ENCODE assay signal across 29 cellular contexts in genomic region chr1:193974286-193974798, GRCh38.
"Had no signal": no experiment of that assay in that cellular context is flagged by ENCODE, and none has a peak within 500 bp of the region (broad histone marks: within the 10 kb centered on the region; RNA-seq: fewer than 3 reads in every experiment).

No MANE protein-coding gene starts in this region.

- H3K79me2 ChIP-seq: parathyroid adenoma had no signal

- H2AFZ ChIP-seq: parathyroid adenoma had no signal

- H3K27me3 ChIP-seq: ovary, spleen, suprapubic skin, testis, tibial artery, transverse colon, upper lobe of right lung, uterus had no signal

- H3K36me3 ChIP-seq: ovary, spleen, suprapubic skin, tibial artery, transverse colon, upper lobe of right lung, uterus had no signal

- ATAC-seq: naive thymus-derived CD8-positive, alpha-beta T cell; natural killer cell treated with Interleukin-12 subunit alpha and Interleukin-12 subunit beta and Interleukin-15 and Interleukin-18, amount 100 ng/mL, for 72 hours; psoas muscle; right cardiac atrium; sciatic nerve; stimulated activated memory B cell treated with anti-CD40 and anti-IgM and Interleukin-4, amounts not matched to agents 10 μg/mL and 1 μg/mL and 100 μg/mL, for 72 hours; stimulated activated naive CD8-positive, alpha-beta T cell treated with anti-CD3 and anti-CD28 coated beads, Interleukin-15, amount 100 ng/mL, for 72 hours; stimulated activated naive CD8-positive, alpha-beta T cell treated with anti-CD3 and anti-CD28 coated beads, Interleukin-15, Interleukin-2, amounts not matched to agents 100 U/mL and 50 U/mL, for 24 hours; upper lobe of right lung had no signal

- H3K4me1 ChIP-seq: parathyroid adenoma, psoas muscle, spleen, suprapubic skin, testis, tibial artery, transverse colon, upper lobe of right lung, uterus had no signal

- H3K4me3 ChIP-seq: ovary, psoas muscle, skin epidermis, smooth muscle cell, spleen, suprapubic skin, testis, tibial artery, transverse colon, upper lobe of right lung, uterus had no signal

- H3K27ac ChIP-seq: ovary, parathyroid adenoma, psoas muscle, skin epidermis, spleen, suprapubic skin, testis, tibial artery, transverse colon, upper lobe of right lung, uterus had no signal

- H3K9me3 ChIP-seq: ovary, psoas muscle, spleen, suprapubic skin, testis, tibial artery, transverse colon, upper lobe of right lung, uterus had no signal

- H3K4me2 ChIP-seq: smooth muscle cell had no signal

- DNase-seq: naive thymus-derived CD8-positive, alpha-beta T cell; nephron progenitor cell; occipital lobe; ovary; posterior cingulate gyrus; psoas muscle; right cardiac atrium; spleen; stimulated activated CD4-positive, alpha-beta T cell treated with anti-CD3 and anti-CD28 coated beads, Interleukin-12 subunit alpha, Interleukin-12 subunit beta, amount 100 ng/mL, for 4 hours; stimulated activated CD4-positive, alpha-beta T cell treated with anti-CD3 and anti-CD28 coated beads, Interleukin-1b, Interleukin-23, amount 100 ng/mL, for 48 hours; stimulated activated CD4-positive, alpha-beta T cell treated with anti-CD3 and anti-CD28 coated beads, Interleukin-4, amount 100 ng/mL, for 1 hour; stimulated activated CD4-positive, alpha-beta T cell treated with anti-CD3 and anti-CD28 coated beads, Interleukin-4, amount 100 ng/mL, for 4 hours; stimulated activated CD8-positive, alpha-beta memory T cell treated with anti-CD3 and anti-CD28 coated beads, Interleukin-4, amount 100 ng/mL, for 48 hours; stimulated activated naive CD4-positive, alpha-beta T cell; stimulated activated naive CD8-positive, alpha-beta T cell treated with anti-CD3 and anti-CD28 coated beads, Interleukin-15, amount 100 ng/mL, for 72 hours; stimulated activated naive CD8-positive, alpha-beta T cell treated with anti-CD3 and anti-CD28 coated beads, Interleukin-15, Interleukin-2, amounts not matched to agents 100 U/mL and 50 U/mL, for 24 hours; substantia nigra; testis; tibial artery; transverse colon; upper lobe of right lung; uterus had no signal

- H3K9ac ChIP-seq: parathyroid adenoma had no signal
